Comparison of ENCODE assay signal across 34 cellular contexts in genomic region chr10:16737420-16737819, GRCh38.
"Had no signal": no experiment of that assay in that cellular context is flagged by ENCODE, and none has a peak within 500 bp of the region (broad histone marks: within the 10 kb centered on the region; RNA-seq: fewer than 3 reads in every experiment).

No MANE protein-coding gene starts in this region.

- H3K27ac ChIP-seq: KMS-11 had no signal

- DNase-seq: Karpas-422, Kasumi-1, MG63, MM.1S, MV-4-11, NCI-H1048, NCI-H1092, NCI-H1092 treated with DMSO at 0.1 percent for 48 hours, NCI-H1105, NCI-H1105 treated with DMSO at 0.1 percent for 48 hours, NCI-H1417, NCI-H1417 treated with DMSO at 0.1 percent for 48 hours, NCI-H1436, NCI-H1436 treated with DMSO at 0.1 percent for 48 hours, NCI-H146, NCI-H1694, NCI-H1694 treated with DMSO at 0.1 percent for 48 hours, NCI-H187, NCI-H187 treated with DMSO at 0.1 percent for 48 hours, NCI-H1930, NCI-H2029, NCI-H2029 treated with DMSO at 0.1 percent for 48 hours, NCI-H2081, NCI-H2081 treated with DMSO at 0.1 percent for 48 hours, NCI-H2107, NCI-H2171, NCI-H2171 treated with DMSO at 0.1 percent for 48 hours, NCI-H2227 treated with DMSO at 0.1 percent for 48 hours, NCI-H226, NCI-H345, NCI-H446, NCI-H446 treated with DMSO at 0.1 percent for 48 hours, NCI-H510A had no signal

- H3K9me3 ChIP-seq: MG63 had no signal

- H3K4me2 ChIP-seq: KMS-11 had no signal

- H3K27me3 ChIP-seq: MG63 had no signal

- H3K4me3 ChIP-seq: MG63 had no signal

- H3K9ac ChIP-seq: KMS-11 had no signal
